In genomic region chr14:91510171-91511013, GRCh38 we compare ENCODE assay signal across 8 cellular contexts. TPM values are rescaled to one million over a fixed set of nuclear protein-coding genes. Genes with fewer than 3 reads are reported as not detected.
A peak's percentile ranks its signal among the peaks of the same experiment; 100 is the strongest.
DNase-seq lines count a peak whose midpoint lies in the region; ATAC-seq, FAIRE-seq and TF ChIP-seq lines count a peak whose summit lies in the region.

Gene PPP4R3A, minus strand, starts transcription at chr14:91510310. Its CDS starts 663 bp downstream, at chr14:91509647.

- no peak for TF ChIP-seq CTCF in 22Rv1 (IDR thresholded peaks at IDR 0.05)
- TF ChIP-seq CTCF in body of pancreas (IDR thresholded peaks at IDR 0.05): peak in 1 of 7 experiments; percentile 7
- TF ChIP-seq CTCF in gastrocnemius medialis (IDR thresholded peaks at IDR 0.05 in 4 of 5, conservative IDR thresholded peaks at IDR 0.05 in 1 of 5): no peak

- H3K27me3 ChIP-seq in body of pancreas (no peaks in the 10 kb centered on the region), gastrocnemius medialis (peaks cover 0 to 3% (median 0%) of the 10 kb centered on the region in 3 donors)

- peak; percentile 87 for ATAC-seq in GM18520 (IDR thresholded peaks at IDR 0.05; ENCODE audit: unreplicated experiment)
- peak; percentile 65 for ATAC-seq in HG03064 (IDR thresholded peaks at IDR 0.05; ENCODE audit: low read depth, unreplicated experiment)
- ATAC-seq in body of pancreas: peak; percentile 93
- peak; percentile 88 to 92 for ATAC-seq in gastrocnemius medialis

- peak; percentile 54 for FAIRE-seq in TTC549 (lab: Jason Lieb, UNC)

- peak; percentile 94 for DNase-seq in NCI-H2107 treated with DMSO at 0.1 percent for 48 hours (lab: John Stamatoyannopoulos, UW; ENCODE audit: unreplicated experiment)
- DNase-seq in body of pancreas: peak; percentile 94 to 97 (median 95)
- peak; percentile 69 for DNase-seq in iPS DF 4.7 (ENCODE audit: extremely low read depth, low spot score)
- DNase-seq in gastrocnemius medialis: peak; percentile 90 to 92

- no peaks in the 10 kb centered on the region for H3K36me3 ChIP-seq in body of pancreas (replicated peaks in 1 of 2; ENCODE audit: insufficient read depth in 1 of 2, low read depth in 2 of 2)
- no peaks in the 10 kb centered on the region for H3K36me3 ChIP-seq in gastrocnemius medialis

- in situ Hi-C loops in gastrocnemius medialis (cut with MboI; ENCODE audit: low sequenced_read_pairs in 4 of 4): loop anchor here in 1 of 4 donors (25.0 kb wide), 2 partner anchors 527 to 602 kb away; partner anchors contain the start of genes ATXN3, CPSF2, NDUFB1 and TRIP11

- WGBS in body of pancreas, 2 donors: 0 to 1% methylated on average over 37 to 87 of the region's 95 CpGs

- intact Hi-C loops in body of pancreas (cut with DNase I) (no loop called here), gastrocnemius medialis (cut with DNase I; ENCODE audit: low total_unique reads) (loop anchor here (5.0 to 10.0 kb wide), 2 partner anchors 527 to 1176 kb away; partner anchors contain the start of gene NRDE2)

- peak within 1 kb of the TSS; percentile 100 for H3K27ac ChIP-seq in 22Rv1
- peak within 1 kb of the TSS; percentile 95 to 100 (median 99) for H3K27ac ChIP-seq in body of pancreas
- peak within 1 kb of the TSS; percentile 92 to 97 (median 96) for H3K27ac ChIP-seq in gastrocnemius medialis

- peak; percentile 87 to 93 (median 93) for TF ChIP-seq POLR2A in body of pancreas (IDR thresholded peaks at IDR 0.05)
- TF ChIP-seq POLR2A in gastrocnemius medialis (IDR thresholded peaks at IDR 0.05): peak; percentile 85 to 89

- H3K4me1 ChIP-seq in body of pancreas: peaks cover 31% of the 10 kb centered on the region
- H3K4me1 ChIP-seq in gastrocnemius medialis: peaks cover 19 to 30% of the 10 kb centered on the region in 2 donors

- H3K9me3 ChIP-seq in body of pancreas: no peaks in the 10 kb centered on the region
- H3K9me3 ChIP-seq in gastrocnemius medialis: no peaks in the 10 kb centered on the region

- H3K4me3 ChIP-seq in body of pancreas (peak within 1 kb of the TSS; percentile 98), gastrocnemius medialis (peak within 1 kb of the TSS; percentile 86 to 96 (median 90))

RNA-seq across cellular contexts. Expression of gene PPP4R3A, which starts in this region (rescaled TPM):
- total RNA-seq in body of pancreas (10 to 100 TPM; 47.2 to 71.5 TPM), gastrocnemius medialis (10 to 100 TPM; 38.8 to 53.3 (median 44.6) TPM)

Comparison
In these comparisons a context has a peak if more than half of its experiments do, and no peak if none do; other contexts are left out.
1. Peak in every context shown above with its lines: DNase-seq, ATAC-seq, H3K4me3 ChIP-seq and H3K27ac ChIP-seq.